15 cellular contexts compared by ENCODE assay signal in the genomic region with DNA sequence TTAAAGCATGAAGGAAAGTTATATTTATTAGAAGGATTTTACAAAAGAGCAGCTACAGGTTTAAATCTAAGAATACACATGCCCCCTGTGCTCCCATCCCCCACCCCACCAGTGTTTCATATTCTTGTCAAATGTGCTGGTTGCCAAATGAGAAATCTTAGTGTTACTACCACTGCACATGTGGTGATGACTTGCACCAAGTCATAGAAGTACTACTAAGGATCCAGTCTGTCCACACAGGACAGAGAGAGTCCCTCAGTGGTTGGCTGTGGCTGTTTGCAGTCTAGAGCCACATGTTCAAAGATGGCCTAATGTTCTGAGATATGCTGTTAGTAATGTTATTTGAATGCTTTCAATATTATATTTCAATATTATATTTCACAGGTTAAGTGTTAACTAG.
A peak's percentile ranks its signal among the peaks of the same experiment; 100 is the strongest.
DNase-seq lines count a peak whose midpoint lies in the region; ATAC-seq and TF ChIP-seq lines count a peak whose summit lies in the region.
"Had no signal": no experiment of that assay in that cellular context is flagged by ENCODE, and none has a peak within 500 bp of the region (broad histone marks: within the 10 kb centered on the region; RNA-seq: fewer than 3 reads in every experiment).

No MANE protein-coding gene starts in this region.

- H3K36me3 ChIP-seq in mesenchymal stem cell (ENCODE audit: control insufficient read depth in 1 of 2, insufficient read depth in 2 of 2, low read depth in 1 of 2, low read length in 2 of 2) (no peaks in the 10 kb centered on the region), osteoblast (ENCODE audit: insufficient read depth, low read length) (no peaks in the 10 kb centered on the region)
- H3K36me3 ChIP-seq: BE2C had no signal

- H3K27ac ChIP-seq in mesenchymal stem cell (ENCODE audit: low read length, poor library complexity, severe bottlenecking): peak overlapping the region; percentile 23
- H3K27ac ChIP-seq in osteoblast (ENCODE audit: low read depth, low read length): peak overlapping the region; percentile 92

- H3K27me3 ChIP-seq in mesenchymal stem cell (ENCODE audit: control insufficient read depth in 1 of 2, insufficient read depth in 1 of 2, low read length in 2 of 2): no peaks in the 10 kb centered on the region
- H3K27me3 ChIP-seq in osteoblast (ENCODE audit: insufficient read depth, low read length): no peaks in the 10 kb centered on the region
- H3K27me3 ChIP-seq: BE2C had no signal

- H3K4me1 ChIP-seq in mesenchymal stem cell (ENCODE audit: control insufficient read depth, insufficient read depth, low read depth, low read length) (peaks cover 6% of the 10 kb centered on the region), osteoblast (ENCODE audit: insufficient read depth, low read length) (peaks cover 46% of the 10 kb centered on the region)

- H3K79me1 ChIP-seq in mesenchymal stem cell (replicated peaks; ENCODE audit: low read length, poor library complexity, severe bottlenecking): peaks cover 2% of the 10 kb centered on the region

- no peak overlapping the region for H2BK15ac ChIP-seq in mesenchymal stem cell (ENCODE audit: low read depth, poor library complexity, severe bottlenecking)

- H2BK5ac ChIP-seq in mesenchymal stem cell (ENCODE audit: low read depth, low read length, poor library complexity, severe bottlenecking): no peak overlapping the region

- no peak overlapping the region for H3K23ac ChIP-seq in mesenchymal stem cell (ENCODE audit: low read length in 2 of 2)

- H3K4me2 ChIP-seq in mesenchymal stem cell (ENCODE audit: low read length, poor library complexity, severe bottlenecking) (no peak overlapping the region), osteoblast (ENCODE audit: insufficient read depth, low read length) (no peak overlapping the region)

- no peaks in the 10 kb centered on the region for H4K20me1 ChIP-seq in osteoblast (ENCODE audit: insufficient read depth, low read length)

- no peak overlapping the region for H2BK12ac ChIP-seq in mesenchymal stem cell (ENCODE audit: low read length in 2 of 2)

- no peak overlapping the region for H4K8ac ChIP-seq in mesenchymal stem cell (ENCODE audit: low read length)

- no peak overlapping the region for H2AFZ ChIP-seq in mesenchymal stem cell (ENCODE audit: low read depth, low read length)
- H2AFZ ChIP-seq in osteoblast (ENCODE audit: low read length): peak overlapping the region; percentile 29

- ATAC-seq in HG03045 (IDR thresholded peaks at IDR 0.05; ENCODE audit: unreplicated experiment): no peak

- H2AK5ac ChIP-seq in mesenchymal stem cell (ENCODE audit: low read length, severe bottlenecking): peak overlapping the region; percentile 98

- H3K9me3 ChIP-seq in mesenchymal stem cell (ENCODE audit: control insufficient read depth, low read length): no peaks in the 10 kb centered on the region
- no peaks in the 10 kb centered on the region for H3K9me3 ChIP-seq in osteoblast (ENCODE audit: low read depth, low read length)
- H3K9me3 ChIP-seq: BE2C had no signal

- no peak for TF ChIP-seq CTCF in osteoblast (IDR thresholded peaks at IDR 0.05; ENCODE audit: extremely low read depth, low read depth, low read length)

- peak overlapping the region; percentile 67 for H3K9ac ChIP-seq in mesenchymal stem cell (ENCODE audit: low read length)

- DNase-seq in LHCN-M2 (ENCODE audit: low read depth) (peak; percentile 29), mesenchymal stem cell (no peak), osteoblast (ENCODE audit: insufficient read length, low spot score, missing footprints) (peak; percentile 66), T-helper 1 cell (no peak), SW 1271 (lab: John Stamatoyannopoulos, UW) (no peak), SHP77 (lab: John Stamatoyannopoulos, UW) (no peak)
- DNase-seq: ACHN; BE2C; C1 segment of cervical spinal cord; CD4-positive, CD25-positive, alpha-beta regulatory T cell; CD8-positive, alpha-beta memory T cell; COR-L47; H9; KBM-7 had no signal

- H3K4me3 ChIP-seq in mesenchymal stem cell (ENCODE audit: insufficient read depth in 1 of 2, low read depth in 1 of 2, low read length in 2 of 2): no peak overlapping the region
- no peak overlapping the region for H3K4me3 ChIP-seq in osteoblast (ENCODE audit: insufficient read depth, low read length)

- no peak overlapping the region for H3K4ac ChIP-seq in mesenchymal stem cell (ENCODE audit: low read depth in 1 of 2, low read length in 2 of 2)

- no peak overlapping the region for H2BK120ac ChIP-seq in mesenchymal stem cell (ENCODE audit: low read depth, low read length)

- H3K14ac ChIP-seq in mesenchymal stem cell (ENCODE audit: low read length in 2 of 2): no peak overlapping the region

- H4K91ac ChIP-seq in mesenchymal stem cell (ENCODE audit: low read length): no peak overlapping the region

- H3K79me2 ChIP-seq in osteoblast (ENCODE audit: insufficient read depth, low read length): no peaks in the 10 kb centered on the region

- H3K18ac ChIP-seq in mesenchymal stem cell (ENCODE audit: low read depth in 1 of 2, low read length in 2 of 2): no peak overlapping the region

Comparison
In these comparisons a context has a peak if more than half of its experiments do, and no peak if none do; other contexts are left out.
1. DNase-seq: peak in LHCN-M2 (single experiment) and osteoblast (single experiment); none in mesenchymal stem cell (single experiment), T-helper 1 cell (0 of 5), SW 1271 (0 of 2) and SHP77 (0 of 2).